ENCODE assay signal across 20 cellular contexts in the genomic region with DNA sequence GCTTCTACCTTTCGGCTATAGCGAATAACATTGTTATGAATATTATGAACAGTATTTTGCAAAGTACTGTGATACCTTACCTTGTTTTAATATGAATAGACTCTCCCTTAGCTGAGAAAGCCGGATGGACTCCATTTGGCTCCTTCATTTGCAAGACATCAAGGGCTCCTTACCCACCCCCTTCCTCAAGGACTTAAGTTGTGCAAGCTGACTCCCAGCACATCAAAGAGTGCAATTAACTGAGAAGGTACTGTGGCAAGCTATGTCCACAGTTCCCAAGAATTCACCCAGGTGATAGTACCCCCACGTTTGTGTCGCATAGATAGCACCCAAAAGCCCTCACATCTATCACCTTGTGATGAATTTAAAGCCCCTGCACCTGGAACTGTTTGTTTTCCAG. TPM values are rescaled to one million over a fixed set of nuclear protein-coding genes. Genes with fewer than 3 reads are reported as not detected.
DNase-seq lines count a peak whose midpoint lies in the region; TF ChIP-seq lines count a peak whose summit lies in the region.
"Had no signal": no experiment of that assay in that cellular context is flagged by ENCODE, and none has a peak within 500 bp of the region (broad histone marks: within the 10 kb centered on the region; RNA-seq: fewer than 3 reads in every experiment).

No MANE protein-coding gene starts in this region.

- H3K27me3 Mint-ChIP-seq in H9 (ENCODE audit: low read depth) (peaks cover 2% of the 10 kb centered on the region), nephron progenitor cell (ENCODE audit: low read depth, poor library complexity) (peaks cover 6% of the 10 kb centered on the region)
- peaks cover 24% of the 10 kb centered on the region for H3K27me3 Mint-ChIP-seq in activated CD4-positive, alpha-beta memory T cell treated with anti-CD3 and anti-CD28 coated beads, Interleukin-2, amount 10 ng/mL, durations not matched to agents 7 days and 5 days

- H3K36me3 ChIP-seq in NT2/D1 (ENCODE audit: insufficient read depth, insufficient read length, low read length) (no peaks in the 10 kb centered on the region), OCI-LY7 (ENCODE audit: insufficient read depth, low read length) (no peaks in the 10 kb centered on the region)
- H3K36me3 ChIP-seq: BE2C had no signal

- no peaks in the 10 kb centered on the region for H3K79me1 ChIP-seq in H9 (ENCODE audit: insufficient read depth, low read depth, low read length, poor library complexity, severe bottlenecking)

- H3K4me3 Mint-ChIP-seq in H9 = peak overlapping the region; percentile 42 to 48; a peak in 4 of 5 replicates
- H3K4me3 Mint-ChIP-seq in nephron progenitor cell = peak overlapping the region; percentile 52
- no peak overlapping the region for H3K4me3 Mint-ChIP-seq in activated CD4-positive, alpha-beta memory T cell treated with anti-CD3 and anti-CD28 coated beads, Interleukin-2, amount 10 ng/mL, durations not matched to agents 7 days and 5 days
- H3K4me3 Mint-ChIP-seq: CD4-positive, alpha-beta memory T cell; IgD-negative memory B cell had no signal

- H2BK5ac ChIP-seq in H9 (ENCODE audit: insufficient read length, low read length) = no peak overlapping the region

- H3K27ac Mint-ChIP-seq in H9 (peak overlapping the region; percentile 50 to 93 (median 86); a peak in 5 of 7 replicates), nephron progenitor cell (no peak overlapping the region)
- H3K27ac Mint-ChIP-seq in activated CD4-positive, alpha-beta memory T cell treated with anti-CD3 and anti-CD28 coated beads, Interleukin-2, amount 10 ng/mL, durations not matched to agents 7 days and 5 days = no peak overlapping the region
- H3K27ac Mint-ChIP-seq: CD4-positive, alpha-beta memory T cell; IgD-negative memory B cell had no signal

- no TSS peak for BruUV-seq in OCI-LY7 (replicated peaks; lab: Mats Ljungman, UMichigan)

- H3K36me3 Mint-ChIP-seq in H9 (ENCODE audit: insufficient read depth in 1 of 3, low read depth in 3 of 3) = peaks cover 0 to under 1% (median 0%) of the 10 kb centered on the region in 3 experiments; a peak in 1 of 7 replicates
- H3K36me3 Mint-ChIP-seq in nephron progenitor cell (ENCODE audit: low read depth) = no peaks in the 10 kb centered on the region
- no peaks in the 10 kb centered on the region for H3K36me3 Mint-ChIP-seq in activated CD4-positive, alpha-beta memory T cell treated with anti-CD3 and anti-CD28 coated beads, Interleukin-2, amount 10 ng/mL, durations not matched to agents 7 days and 5 days (ENCODE audit: low read depth)
- H3K36me3 Mint-ChIP-seq: CD4-positive, alpha-beta memory T cell; IgD-negative memory B cell had no signal

- H3K23ac ChIP-seq in H9 (ENCODE audit: insufficient read length, low read depth, low read length) = no peak overlapping the region

- H3K9me3 Mint-ChIP-seq in H9 = peaks cover 3 to 8% of the 10 kb centered on the region in 2 experiments; a peak in 3 of 5 replicates
- peaks cover 10% of the 10 kb centered on the region for H3K9me3 Mint-ChIP-seq in nephron progenitor cell
- H3K9me3 Mint-ChIP-seq in activated CD4-positive, alpha-beta memory T cell treated with anti-CD3 and anti-CD28 coated beads, Interleukin-2, amount 10 ng/mL, durations not matched to agents 7 days and 5 days = no peaks in the 10 kb centered on the region

- no peak for TF ChIP-seq CTCF in H9 (conservative IDR thresholded peaks at IDR 0.05)
- no peak for TF ChIP-seq CTCF in nephron progenitor cell (IDR thresholded peaks at IDR 0.05)
- no peak for TF ChIP-seq CTCF in OCI-LY7 (conservative IDR thresholded peaks at IDR 0.05; ENCODE audit: low read length)

- intact Hi-C loops in OCI-LY7 (cut with micrococcal nuclease; ENCODE audit: unreplicated experiment) = no loop called here

- H3K27ac ChIP-seq in H9 (ENCODE audit: insufficient read length, low read depth, low read length) = no peak overlapping the region
- H3K27ac ChIP-seq in OCI-LY7 (ENCODE audit: low read depth, low read length, poor library complexity, severe bottlenecking) = no peak overlapping the region
- H3K27ac ChIP-seq: A549, C4-2B, HL-60 had no signal

- H3K14ac ChIP-seq in H9 (ENCODE audit: insufficient read depth, low read length) = no peak overlapping the region

- no peak overlapping the region for H2BK120ac ChIP-seq in H9 (ENCODE audit: low read depth, low read length, poor library complexity, severe bottlenecking)

- no peak overlapping the region for H4K8ac ChIP-seq in H9 (replicated peaks; ENCODE audit: insufficient read length, low read depth, low read length)

- H3K18ac ChIP-seq in H9 (ENCODE audit: insufficient read length, low read depth, low read length) = no peak overlapping the region

- H2BK12ac ChIP-seq in H9 (ENCODE audit: insufficient read length, low read depth, low read length) = no peak overlapping the region

- H3K56ac ChIP-seq in H9 (ENCODE audit: insufficient read length, low read depth, low read length) = no peak overlapping the region

- DNase-seq in H9 = peak; percentile 63
- DNase-seq in NT2/D1 (ENCODE audit: low read depth, low spot score) = peak; percentile 47
- peak; percentile 71 for DNase-seq in iPS DF 19.7 (ENCODE audit: low read depth, low spot score)
- DNase-seq in nephron progenitor cell = no peak
- no peak for DNase-seq in OCI-LY7 (ENCODE audit: low spot score)
- no peak for DNase-seq in NCI-H226
- no peak for DNase-seq in NCI-H146 (lab: John Stamatoyannopoulos, UW)
- DNase-seq in activated CD4-positive, alpha-beta memory T cell treated with anti-CD3 and anti-CD28 coated beads, Interleukin-2, amount 10 ng/mL, durations not matched to agents 7 days and 5 days = no peak
- DNase-seq: BE2C; CD4-positive, alpha-beta memory T cell; COR-L47; DMS153; DMS79 treated with DMSO at 0.1 percent for 48 hours; EL; GF-D8 had no signal

- WGBS in H9 (ENCODE audit: extremely low coverage, insufficient read length, low lambda C conversion rate) = no CpG with 5 or more reads among the region's 5 CpGs

- H4K20me1 ChIP-seq in H9 (ENCODE audit: control insufficient read depth, insufficient read depth, insufficient read length) (no peaks in the 10 kb centered on the region), OCI-LY7 (ENCODE audit: insufficient read depth, low read length) (no peaks in the 10 kb centered on the region)

- no peak overlapping the region for H4K5ac ChIP-seq in H9 (ENCODE audit: insufficient read length, low read depth, low read length)

- no peak overlapping the region for H2AFZ ChIP-seq in H9 (ENCODE audit: low read length)
- H2AFZ ChIP-seq in OCI-LY7 (ENCODE audit: low read length) = no peak overlapping the region

- H3K4me3 ChIP-seq in NT2/D1 (ENCODE audit: insufficient read length, low read depth) (no peak overlapping the region), OCI-LY7 (ENCODE audit: low read depth, low read length, poor library complexity, severe bottlenecking) (no peak overlapping the region)
- H3K4me3 ChIP-seq: A549 had no signal

- H3K4ac ChIP-seq in H9 (ENCODE audit: low read depth, low read length) = no peak overlapping the region

- no peak overlapping the region for H2AK5ac ChIP-seq in H9 (ENCODE audit: insufficient read length, low read length)

- POLR2A ChIA-PET in OCI-LY7 (lab: Charles Lee) = no interaction called here
- POLR2A ChIA-PET in activated CD4-positive, alpha-beta memory T cell treated with anti-CD3 and anti-CD28 coated beads, Interleukin-2, amount 10 ng/mL, durations not matched to agents 7 days and 5 days (lab: Charles Lee) = no interaction called here

- H3K9ac ChIP-seq in H9 (ENCODE audit: extremely low read depth, insufficient read length, low read length) (no peak overlapping the region), NT2/D1 (ENCODE audit: insufficient read length, low read depth) (no peak overlapping the region)

- H3K4me1 ChIP-seq in H9 (ENCODE audit: insufficient read depth, low read length) (peaks cover 21% of the 10 kb centered on the region; the same call in 1 of the 2 replicates), NT2/D1 (ENCODE audit: insufficient read depth, insufficient read length) (peaks cover 3% of the 10 kb centered on the region), OCI-LY7 (ENCODE audit: insufficient read depth, low read length, poor library complexity, severe bottlenecking) (peaks cover 6% of the 10 kb centered on the region)
- H3K4me1 ChIP-seq: A549, BE2C had no signal

- H3K4me1 Mint-ChIP-seq in H9 (peaks cover 60 to 62% of the 10 kb centered on the region in 2 experiments), nephron progenitor cell (peaks cover 38% of the 10 kb centered on the region)
- H3K4me1 Mint-ChIP-seq in activated CD4-positive, alpha-beta memory T cell treated with anti-CD3 and anti-CD28 coated beads, Interleukin-2, amount 10 ng/mL, durations not matched to agents 7 days and 5 days = no peaks in the 10 kb centered on the region
- H3K4me1 Mint-ChIP-seq: IgD-negative memory B cell had no signal

- H3K4me2 ChIP-seq in H9 (ENCODE audit: insufficient read depth, insufficient read length, low read length) = peak overlapping the region; percentile 12
- no peak overlapping the region for H3K4me2 ChIP-seq in OCI-LY7 (ENCODE audit: low read length)
- H3K4me2 ChIP-seq: A549 had no signal

- H2BK15ac ChIP-seq in H9 (ENCODE audit: low read depth, low read length) = no peak overlapping the region

- H4K91ac ChIP-seq in H9 (ENCODE audit: insufficient read length, low read depth, low read length) = no peak overlapping the region

- H2BK20ac ChIP-seq in H9 (ENCODE audit: low read depth, low read length, poor library complexity, severe bottlenecking) = no peak overlapping the region

- H3K27me3 ChIP-seq in H9 (ENCODE audit: insufficient read depth, low read length) (no peaks in the 10 kb centered on the region), NT2/D1 (ENCODE audit: insufficient read depth, insufficient read length) (no peaks in the 10 kb centered on the region)
- H3K27me3 ChIP-seq: BE2C had no signal

- H3K9me2 ChIP-seq in OCI-LY7 (ENCODE audit: insufficient read depth, low read length) = no peaks in the 10 kb centered on the region

- H3K9me3 ChIP-seq in H9 (ENCODE audit: control insufficient read depth, low read depth, low read length) = no peaks in the 10 kb centered on the region
- H3K9me3 ChIP-seq in NT2/D1 (ENCODE audit: insufficient read depth, low read length) = no peaks in the 10 kb centered on the region
- H3K9me3 ChIP-seq in OCI-LY7 (ENCODE audit: low read length) = no peaks in the 10 kb centered on the region
- H3K9me3 ChIP-seq: BE2C had no signal

- H3T11ph ChIP-seq in H9 (ENCODE audit: low read length) = no peak overlapping the region

- H3K79me2 ChIP-seq in H9 (ENCODE audit: insufficient read depth, low read length) (no peaks in the 10 kb centered on the region), OCI-LY7 (ENCODE audit: insufficient read depth, low read depth, low read length) (no peaks in the 10 kb centered on the region)

- CTCF ChIA-PET in OCI-LY7 (lab: Charles Lee; ENCODE audit: unreplicated experiment) = no interaction called here
- CTCF ChIA-PET in activated CD4-positive, alpha-beta memory T cell treated with anti-CD3 and anti-CD28 coated beads, Interleukin-2, amount 10 ng/mL, durations not matched to agents 7 days and 5 days (lab: Charles Lee) = no interaction called here

- H3K23me2 ChIP-seq in H9 (ENCODE audit: insufficient read length, low read depth, low read length, poor library complexity, severe bottlenecking) = no peaks in the 10 kb centered on the region

RNA-seq across cellular contexts. Expression of a gene that starts 11.2 kb away (rescaled TPM):
- not detected in 2 replicates for total RNA-seq in H9 (2021)
- not detected in 2 replicates for total RNA-seq in OCI-LY7 (2014; rRNA removed; shearing (Covaris generic))
- not detected in 2 replicates for total RNA-seq in OCI-LY7 (2022)
- not detected for total RNA-seq in activated CD4-positive, alpha-beta memory T cell treated with anti-CD3 and anti-CD28 coated beads, Interleukin-2, amount 10 ng/mL, durations not matched to agents 7 days and 5 days
- total RNA-seq: CD4-positive, alpha-beta memory T cell; H4 had no signal

RNA-seq across cellular contexts. Expression of a gene that starts 41.8 kb away (rescaled TPM):
- total RNA-seq in H9 (2021) = not detected in 2 replicates
- total RNA-seq in OCI-LY7 (2014; rRNA removed; shearing (Covaris generic)) = not detected in 2 replicates
- not detected in 2 replicates for total RNA-seq in OCI-LY7 (2022)
- total RNA-seq in activated CD4-positive, alpha-beta memory T cell treated with anti-CD3 and anti-CD28 coated beads, Interleukin-2, amount 10 ng/mL, durations not matched to agents 7 days and 5 days = not detected
- total RNA-seq: CD4-positive, alpha-beta memory T cell; H4 had no signal

Comparison
In these comparisons a context has a peak if more than half of its experiments do, and no peak if none do; other contexts are left out.
1. DNase-seq: peak in H9 (single experiment), NT2/D1 (single experiment) and iPS DF 19.7 (single experiment); none in nephron progenitor cell (single experiment), OCI-LY7 (single experiment), NCI-H226 (single experiment), NCI-H146 (single experiment) and activated CD4-positive, alpha-beta memory T cell treated with anti-CD3 and anti-CD28 coated beads, Interleukin-2, amount 10 ng/mL, durations not matched to agents 7 days and 5 days (single experiment).
2. H3K27ac Mint-ChIP-seq: peak in H9 (3 of 3); none in nephron progenitor cell (single experiment) and activated CD4-positive, alpha-beta memory T cell treated with anti-CD3 and anti-CD28 coated beads, Interleukin-2, amount 10 ng/mL, durations not matched to agents 7 days and 5 days (single experiment).